ENCODE assay signal across 1 cellular context in genomic region chr20:1423625-1424106, GRCh38.
A peak's percentile ranks its signal among the peaks of the same experiment; 100 is the strongest.
TF ChIP-seq lines count a peak whose summit lies in the region.

No MANE protein-coding gene starts in this region.

TF ChIP-seq in HepG2, 621 proteins besides CTCF, POLR2A, EP300 and RAD21 (continued from another document and continues in another):
- TF ChIP-seq CSRNP2 (CRISPR knock-in tag; conservative IDR thresholded peaks at IDR 0.05; ENCODE audit: low read depth): no peak
- TF ChIP-seq TEF (CRISPR knock-in tag; IDR thresholded peaks at IDR 0.05): no peak
- 0 out of 2 replicates have a peak, but pooled peaks have one; percentile 41 for TF ChIP-seq ZIK1 (CRISPR knock-in tag; IDR thresholded peaks at IDR 0.05; ENCODE audit: borderline replicate concordance, low read depth)
- peak in 1 of 2 experiments; percentile 52; a peak in 1 of 4 replicates for TF ChIP-seq HMGXB4 (CRISPR knock-in tag; IDR thresholded peaks at IDR 0.05; ENCODE audit: borderline replicate concordance in 1 of 2, low read depth in 1 of 2)
- peak; percentile 83 for TF ChIP-seq ELF1 (CRISPR knock-in tag; IDR thresholded peaks at IDR 0.05)
- TF ChIP-seq ARNT2 (CRISPR knock-in tag; IDR thresholded peaks at IDR 0.05; ENCODE audit: low read depth): no peak
- no peak for TF ChIP-seq ZNF775 (CRISPR knock-in tag; IDR thresholded peaks at IDR 0.05; ENCODE audit: borderline replicate concordance)
- TF ChIP-seq ELF3 (CRISPR knock-in tag; IDR thresholded peaks at IDR 0.05): peak; percentile 96
- peak; percentile 22; the same call in 1 of the 2 replicates for TF ChIP-seq RXRA (CRISPR knock-in tag; IDR thresholded peaks at IDR 0.05)
- TF ChIP-seq ERF (CRISPR knock-in tag; IDR thresholded peaks at IDR 0.05): 0 out of 2 replicates have a peak, but pooled peaks have one; percentile 31
- no peak for TF ChIP-seq FOXA1 (IDR thresholded peaks at IDR 0.05)
- TF ChIP-seq FOXA1 (CRISPR knock-in tag; IDR thresholded peaks at IDR 0.05): peak; percentile 89
- TF ChIP-seq MTF2 (CRISPR knock-in tag; IDR thresholded peaks at IDR 0.05; ENCODE audit: borderline replicate concordance): 0 out of 2 replicates have a peak, but pooled peaks have one; percentile 38
- TF ChIP-seq MYNN (CRISPR knock-in tag; IDR thresholded peaks at IDR 0.05; ENCODE audit: low read depth): 0 out of 2 replicates have a peak, but pooled peaks have one; percentile 48
- TF ChIP-seq GATAD2A (CRISPR knock-in tag; IDR thresholded peaks at IDR 0.05): 0 out of 2 replicates have a peak, but pooled peaks have one; percentile 15
- TF ChIP-seq YEATS2 (CRISPR knock-in tag; IDR thresholded peaks at IDR 0.05; ENCODE audit: borderline replicate concordance): 0 out of 2 replicates have a peak, but pooled peaks have one; percentile 30
- TF ChIP-seq NR2C2 (CRISPR knock-in tag; IDR thresholded peaks at IDR 0.05; ENCODE audit: borderline replicate concordance): no peak
- peak; percentile 53; the same call in 1 of the 2 replicates for TF ChIP-seq ARID4A (CRISPR knock-in tag; IDR thresholded peaks at IDR 0.05; ENCODE audit: borderline replicate concordance)
- 0 out of 2 replicates have a peak, but pooled peaks have one; percentile 30 for TF ChIP-seq MIXL1 (CRISPR knock-in tag; IDR thresholded peaks at IDR 0.05)
- TF ChIP-seq ZFP90 (CRISPR knock-in tag; IDR thresholded peaks at IDR 0.05; ENCODE audit: borderline replicate concordance): no peak
- peak; percentile 67; the same call in 1 of the 2 replicates for TF ChIP-seq ZNF614 (CRISPR knock-in tag; IDR thresholded peaks at IDR 0.05; ENCODE audit: borderline replicate concordance)
- TF ChIP-seq ZNF333 (CRISPR knock-in tag; IDR thresholded peaks at IDR 0.05; ENCODE audit: borderline replicate concordance): no peak
- no peak for TF ChIP-seq CENPT (CRISPR knock-in tag; IDR thresholded peaks at IDR 0.05; ENCODE audit: low read depth)
- 0 out of 2 replicates have a peak, but pooled peaks have one; percentile 45 for TF ChIP-seq ZBTB39 (CRISPR knock-in tag; IDR thresholded peaks at IDR 0.05)
- TF ChIP-seq NRL (CRISPR knock-in tag; IDR thresholded peaks at IDR 0.05; ENCODE audit: borderline replicate concordance): 0 out of 2 replicates have a peak, but pooled peaks have one; percentile 22
- TF ChIP-seq GABPB1 (CRISPR knock-in tag; IDR thresholded peaks at IDR 0.05): peak; percentile 23; the same call in 1 of the 2 replicates
- peak; percentile 76; the same call in 1 of the 2 replicates for TF ChIP-seq FOXK1 (CRISPR knock-in tag; IDR thresholded peaks at IDR 0.05; ENCODE audit: borderline replicate concordance, low read depth)
- peak; percentile 91 for TF ChIP-seq RBM22 (optimal IDR thresholded peaks at IDR 0.05; ENCODE audit: low read length)
- 0 out of 2 replicates have a peak, but pooled peaks have one; percentile 20 for TF ChIP-seq SMAD3 (CRISPR knock-in tag; IDR thresholded peaks at IDR 0.05)
- peak; percentile 86; the same call in 2 of the 3 replicates for TF ChIP-seq MXI1 (IDR thresholded peaks at IDR 0.05; ENCODE audit: borderline replicate concordance, low read depth, low read length)
- 0 out of 2 replicates have a peak, but pooled peaks have one; percentile 7 for TF ChIP-seq HOXA5 (CRISPR knock-in tag; IDR thresholded peaks at IDR 0.05)
- TF ChIP-seq CC2D1A (CRISPR knock-in tag; IDR thresholded peaks at IDR 0.05): no peak
- TF ChIP-seq ZNF839 (CRISPR knock-in tag; IDR thresholded peaks at IDR 0.05; ENCODE audit: borderline replicate concordance): no peak
- TF ChIP-seq DRAP1 (CRISPR knock-in tag; IDR thresholded peaks at IDR 0.05): peak; percentile 53
- TF ChIP-seq ZNF407 (CRISPR knock-in tag; IDR thresholded peaks at IDR 0.05; ENCODE audit: not compliant biosample characterization): no peak
- TF ChIP-seq ZNF598 (CRISPR knock-in tag; IDR thresholded peaks at IDR 0.05; ENCODE audit: borderline replicate concordance): no peak
- TF ChIP-seq NFKB2 (CRISPR knock-in tag; IDR thresholded peaks at IDR 0.05; ENCODE audit: borderline replicate concordance): 0 out of 2 replicates have a peak, but pooled peaks have one; percentile 40
- no peak for TF ChIP-seq KLF12 (CRISPR knock-in tag; IDR thresholded peaks at IDR 0.05; ENCODE audit: borderline replicate concordance)
- TF ChIP-seq ZNF772 (CRISPR knock-in tag; IDR thresholded peaks at IDR 0.05): no peak
- TF ChIP-seq SMC3 (IDR thresholded peaks at IDR 0.05; ENCODE audit: low read length): peak; percentile 63
